ENCODE assay signal across 15 cellular contexts in genomic region chr5:133398646-133399081, GRCh38.
A peak's percentile ranks its signal among the peaks of the same experiment; 100 is the strongest.
DNase-seq lines count a peak whose midpoint lies in the region; ATAC-seq and TF ChIP-seq lines count a peak whose summit lies in the region.
"Had no signal": no experiment of that assay in that cellular context is flagged by ENCODE, and none has a peak within 500 bp of the region (broad histone marks: within the 10 kb centered on the region; RNA-seq: fewer than 3 reads in every experiment).

No MANE protein-coding gene starts in this region.

- peaks cover 27% of the 10 kb centered on the region for H3K4me1 Mint-ChIP-seq in activated CD4-positive, alpha-beta memory T cell treated with anti-CD3 and anti-CD28 coated beads for 36 hours (ENCODE audit: low read depth)
- peaks cover 10% of the 10 kb centered on the region for H3K4me1 Mint-ChIP-seq in activated CD4-positive, alpha-beta memory T cell treated with anti-CD3 and anti-CD28 coated beads, Interleukin-2, amount 10 ng/mL, durations not matched to agents 7 days and 5 days
- H3K4me1 Mint-ChIP-seq in endodermal cell: peaks cover 8% of the 10 kb centered on the region
- H3K4me1 Mint-ChIP-seq in stimulated activated effector memory CD8-positive, alpha-beta T cell treated with anti-CD3 and anti-CD28 coated beads, Interleukin-12 subunit alpha, Interleukin-12 subunit beta, amount 100 ng/mL, for 72 hours: peaks cover 26% of the 10 kb centered on the region

- in situ Hi-C loops in transverse colon (cut with MboI; ENCODE audit: low pct_ligation_motif_present in 1 of 4, low pct_unique_long_range_greater_than_20kb in 1 of 4, low sequenced_read_pairs in 3 of 4): no loop called here

- H3K9me3 Mint-ChIP-seq in activated CD4-positive, alpha-beta memory T cell treated with anti-CD3 and anti-CD28 coated beads for 36 hours: no peaks in the 10 kb centered on the region
- no peaks in the 10 kb centered on the region for H3K9me3 Mint-ChIP-seq in activated CD4-positive, alpha-beta memory T cell treated with anti-CD3 and anti-CD28 coated beads, Interleukin-2, amount 10 ng/mL, durations not matched to agents 7 days and 5 days
- H3K9me3 Mint-ChIP-seq in endodermal cell: peaks cover 11% of the 10 kb centered on the region
- no peaks in the 10 kb centered on the region for H3K9me3 Mint-ChIP-seq in stimulated activated effector memory CD8-positive, alpha-beta T cell treated with anti-CD3 and anti-CD28 coated beads, Interleukin-12 subunit alpha, Interleukin-12 subunit beta, amount 100 ng/mL, for 72 hours
- H3K9me3 Mint-ChIP-seq: T-helper 1 cell treated with Interleukin-12 subunit alpha and Interleukin-12 subunit beta and Interleukin-4 antibody, amounts not matched to agents 30 μg/mL and 1 μg/mL, for 36 hours had no signal

- H3K27ac ChIP-seq in endodermal cell (ENCODE audit: low read depth, low read length) (no peak overlapping the region), transverse colon (no peak overlapping the region)
- H3K27ac ChIP-seq: pancreas had no signal

- ATAC-seq in HG03159 (IDR thresholded peaks at IDR 0.05; ENCODE audit: unreplicated experiment) (peak; percentile 67), HG03460 (IDR thresholded peaks at IDR 0.05; ENCODE audit: unreplicated experiment) (no peak)
- peak; percentile 92 for ATAC-seq in stimulated activated effector memory CD8-positive, alpha-beta T cell treated with anti-CD3 and anti-CD28 coated beads, Interleukin-12 subunit alpha, Interleukin-12 subunit beta, amount 100 ng/mL, for 72 hours
- ATAC-seq: pancreas had no signal

- H3K27me3 Mint-ChIP-seq in activated CD4-positive, alpha-beta memory T cell treated with anti-CD3 and anti-CD28 coated beads for 36 hours: no peaks in the 10 kb centered on the region
- H3K27me3 Mint-ChIP-seq in activated CD4-positive, alpha-beta memory T cell treated with anti-CD3 and anti-CD28 coated beads, Interleukin-2, amount 10 ng/mL, durations not matched to agents 7 days and 5 days: no peaks in the 10 kb centered on the region
- no peaks in the 10 kb centered on the region for H3K27me3 Mint-ChIP-seq in endodermal cell (ENCODE audit: insufficient read depth)

- H3K4me1 ChIP-seq in endodermal cell (ENCODE audit: control insufficient read depth, insufficient read depth, low read length) (no peaks in the 10 kb centered on the region), transverse colon (no peaks in the 10 kb centered on the region)
- H3K4me1 ChIP-seq: pancreas had no signal

- H3K27me3 ChIP-seq in endodermal cell (ENCODE audit: control insufficient read depth, insufficient read depth, low read length, poor library complexity, severe bottlenecking) (no peaks in the 10 kb centered on the region), transverse colon (no peaks in the 10 kb centered on the region)
- H3K27me3 ChIP-seq: pancreas had no signal

- no peak overlapping the region for H3K27ac Mint-ChIP-seq in activated CD4-positive, alpha-beta memory T cell treated with anti-CD3 and anti-CD28 coated beads for 36 hours
- H3K27ac Mint-ChIP-seq in activated CD4-positive, alpha-beta memory T cell treated with anti-CD3 and anti-CD28 coated beads, Interleukin-2, amount 10 ng/mL, durations not matched to agents 7 days and 5 days: no peak overlapping the region
- H3K27ac Mint-ChIP-seq in endodermal cell: no peak overlapping the region
- no peak overlapping the region for H3K27ac Mint-ChIP-seq in stimulated activated effector memory CD8-positive, alpha-beta T cell treated with anti-CD3 and anti-CD28 coated beads, Interleukin-12 subunit alpha, Interleukin-12 subunit beta, amount 100 ng/mL, for 72 hours
- H3K27ac Mint-ChIP-seq: IgD-negative memory B cell; T-helper 1 cell treated with Interleukin-12 subunit alpha and Interleukin-12 subunit beta and Interleukin-4 antibody, amounts not matched to agents 30 μg/mL and 1 μg/mL, for 36 hours had no signal

- no peaks in the 10 kb centered on the region for H3K36me3 ChIP-seq in endodermal cell (ENCODE audit: control insufficient read depth, insufficient read depth, low read length)
- no peaks in the 10 kb centered on the region for H3K36me3 ChIP-seq in transverse colon
- H3K36me3 ChIP-seq: pancreas had no signal

- POLR2A ChIA-PET in activated CD4-positive, alpha-beta memory T cell treated with anti-CD3 and anti-CD28 coated beads for 36 hours (lab: Charles Lee): no interaction called here
- POLR2A ChIA-PET in activated CD4-positive, alpha-beta memory T cell treated with anti-CD3 and anti-CD28 coated beads, Interleukin-2, amount 10 ng/mL, durations not matched to agents 7 days and 5 days (lab: Charles Lee): no interaction called here

- H3K4me3 Mint-ChIP-seq in activated CD4-positive, alpha-beta memory T cell treated with anti-CD3 and anti-CD28 coated beads for 36 hours: no peak overlapping the region
- H3K4me3 Mint-ChIP-seq in activated CD4-positive, alpha-beta memory T cell treated with anti-CD3 and anti-CD28 coated beads, Interleukin-2, amount 10 ng/mL, durations not matched to agents 7 days and 5 days: no peak overlapping the region
- no peak overlapping the region for H3K4me3 Mint-ChIP-seq in endodermal cell
- no peak overlapping the region for H3K4me3 Mint-ChIP-seq in stimulated activated effector memory CD8-positive, alpha-beta T cell treated with anti-CD3 and anti-CD28 coated beads, Interleukin-12 subunit alpha, Interleukin-12 subunit beta, amount 100 ng/mL, for 72 hours
- H3K4me3 Mint-ChIP-seq: IgD-negative memory B cell; T-helper 1 cell treated with Interleukin-12 subunit alpha and Interleukin-12 subunit beta and Interleukin-4 antibody, amounts not matched to agents 30 μg/mL and 1 μg/mL, for 36 hours had no signal

- no peak for TF ChIP-seq EP300 in transverse colon (IDR thresholded peaks at IDR 0.05; ENCODE audit: low read depth)

- TF ChIP-seq POLR2A in transverse colon (IDR thresholded peaks at IDR 0.05): no peak

- H3K4me3 ChIP-seq in endodermal cell (ENCODE audit: low read length): no peak overlapping the region
- no peak overlapping the region for H3K4me3 ChIP-seq in transverse colon
- H3K4me3 ChIP-seq: pancreas had no signal

- DNase-seq in activated CD4-positive, alpha-beta memory T cell treated with anti-CD3 and anti-CD28 coated beads for 36 hours: peak; percentile 67
- DNase-seq in activated CD4-positive, alpha-beta memory T cell treated with anti-CD3 and anti-CD28 coated beads, Interleukin-2, amount 10 ng/mL, durations not matched to agents 7 days and 5 days: no peak
- DNase-seq in endodermal cell (peak; percentile 17), transverse colon (no peak), mucosa of gallbladder (ENCODE audit: low spot score) (no peak)
- peak in 1 of 2 donors; percentile 54 for DNase-seq in stimulated activated effector memory CD8-positive, alpha-beta T cell treated with anti-CD3 and anti-CD28 coated beads, Interleukin-12 subunit alpha, Interleukin-12 subunit beta, amount 100 ng/mL, for 72 hours (ENCODE audit: low spot score in 2 of 2)
- DNase-seq: ACHN, dermis blood vessel endothelial cell, DMS79 treated with DMSO at 0.1 percent for 48 hours, foreskin melanocyte, pancreas had no signal

- no peak for TF ChIP-seq CTCF in endodermal cell (conservative IDR thresholded peaks at IDR 0.05)
- no peak for TF ChIP-seq CTCF in transverse colon (IDR thresholded peaks at IDR 0.05)

- H3K9me3 ChIP-seq in endodermal cell (ENCODE audit: control insufficient read depth, low read length) (no peaks in the 10 kb centered on the region), transverse colon (no peaks in the 10 kb centered on the region)
- H3K9me3 ChIP-seq: pancreas had no signal

- CTCF ChIA-PET in activated CD4-positive, alpha-beta memory T cell treated with anti-CD3 and anti-CD28 coated beads for 36 hours (lab: Charles Lee): interaction anchor here (1.2 to 2.5 kb wide), 2 partner anchors 19 to 25 kb away, joined by 3 to 10 read pairs; no protein-coding TSS in a partner anchor
- CTCF ChIA-PET in activated CD4-positive, alpha-beta memory T cell treated with anti-CD3 and anti-CD28 coated beads, Interleukin-2, amount 10 ng/mL, durations not matched to agents 7 days and 5 days (lab: Charles Lee): no interaction called here

- H3K9ac ChIP-seq in endodermal cell (ENCODE audit: extremely low read depth, low read length, poor library complexity, severe bottlenecking): no peak overlapping the region

- WGBS in endodermal cell (ENCODE audit: insufficient coverage in 1 of 2, insufficient read length in 1 of 2), 2 experiments: 92 to 94% methylated on average over 4 to 6 of the region's 6 CpGs
- 60 to 81% methylated on average over 4 to 6 of the region's 6 CpGs for WGBS in transverse colon (ENCODE audit: low coverage in 1 of 2), 2 donors

- H3K36me3 Mint-ChIP-seq in activated CD4-positive, alpha-beta memory T cell treated with anti-CD3 and anti-CD28 coated beads for 36 hours: no peaks in the 10 kb centered on the region
- H3K36me3 Mint-ChIP-seq in activated CD4-positive, alpha-beta memory T cell treated with anti-CD3 and anti-CD28 coated beads, Interleukin-2, amount 10 ng/mL, durations not matched to agents 7 days and 5 days (ENCODE audit: low read depth): no peaks in the 10 kb centered on the region
- no peaks in the 10 kb centered on the region for H3K36me3 Mint-ChIP-seq in endodermal cell (ENCODE audit: low read depth)
- H3K36me3 Mint-ChIP-seq in stimulated activated effector memory CD8-positive, alpha-beta T cell treated with anti-CD3 and anti-CD28 coated beads, Interleukin-12 subunit alpha, Interleukin-12 subunit beta, amount 100 ng/mL, for 72 hours: no peaks in the 10 kb centered on the region

- intact Hi-C loops in activated CD4-positive, alpha-beta memory T cell treated with anti-CD3 and anti-CD28 coated beads for 36 hours (cut with micrococcal nuclease): no loop called here
- intact Hi-C loops in transverse colon (cut with DNase I; ENCODE audit: low total_unique reads): no loop called here

Comparison
In these comparisons a context has a peak if more than half of its experiments do, and no peak if none do; other contexts are left out.
1. DNase-seq: peak in activated CD4-positive, alpha-beta memory T cell treated with anti-CD3 and anti-CD28 coated beads for 36 hours (single experiment) and endodermal cell (single experiment); none in activated CD4-positive, alpha-beta memory T cell treated with anti-CD3 and anti-CD28 coated beads, Interleukin-2, amount 10 ng/mL, durations not matched to agents 7 days and 5 days (single experiment), transverse colon (single experiment) and mucosa of gallbladder (single experiment).